In the genomic region with DNA sequence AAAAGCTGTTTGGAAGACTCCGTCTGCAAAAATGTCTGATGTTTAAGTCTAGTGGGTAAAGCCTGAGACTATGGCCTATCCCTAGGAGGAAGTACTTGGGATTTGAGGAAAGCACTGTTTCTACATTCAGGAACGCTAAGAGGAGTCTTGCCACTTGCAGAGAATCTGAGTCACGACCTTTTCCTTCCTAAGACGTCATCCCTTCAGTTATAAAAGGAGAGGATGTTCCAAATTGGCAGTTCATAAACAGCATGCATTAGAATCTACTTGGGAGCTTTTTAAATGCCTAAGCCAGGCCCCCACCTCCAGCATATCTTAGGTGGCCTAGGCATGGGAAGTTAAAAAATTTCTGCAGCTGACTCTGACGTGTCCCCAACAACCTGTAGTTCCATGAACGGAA, we compare ENCODE assay signal across 16 cellular contexts.
"Had no signal": no experiment of that assay in that cellular context is flagged by ENCODE, and none has a peak within 500 bp of the region (broad histone marks: within the 10 kb centered on the region; RNA-seq: fewer than 3 reads in every experiment).

No MANE protein-coding gene starts in this region.

- H3K36me3 Mint-ChIP-seq: memory B cell, T-cell had no signal

- ATAC-seq: T-cell had no signal

- H3K4me3 ChIP-seq: coronary artery, heart left ventricle, left ventricle myocardium inferior, skin epidermis, thyroid gland, uterus had no signal

- H3K9me3 Mint-ChIP-seq: activated T-helper 1 cell treated with anti-CD3 and anti-CD28 coated beads, Interleukin-12 subunit alpha, Interleukin-12 subunit beta, Interleukin-2, Interleukin-4 antibody, amounts not matched to agents 30 ng/mL and 10 ng/mL and 1 ng/mL, durations not matched to agents 14 hours and 24 hours and 36 hours; T-cell had no signal

- H3K27ac ChIP-seq: epithelial cell of prostate, foreskin keratinocyte, heart left ventricle, left ventricle myocardium inferior, skin epidermis, thyroid gland, uterus, WERI-Rb-1 had no signal

- H3K4me3 Mint-ChIP-seq: activated T-helper 1 cell treated with anti-CD3 and anti-CD28 coated beads, Interleukin-12 subunit alpha, Interleukin-12 subunit beta, Interleukin-2, Interleukin-4 antibody, amounts not matched to agents 30 ng/mL and 10 ng/mL and 1 ng/mL, durations not matched to agents 14 hours and 24 hours and 36 hours; memory B cell; T-cell had no signal

- DNase-seq: activated CD4-positive, alpha-beta T cell treated with anti-CD3 and anti-CD28 coated beads for 48 hours; activated naive CD4-positive, alpha-beta T cell; caudate nucleus; effector CD8-positive, alpha-beta T cell; heart left ventricle; left ventricle myocardium inferior; T-cell; thyroid gland; uterus; WERI-Rb-1 had no signal

- H3K27ac Mint-ChIP-seq: activated T-helper 1 cell treated with anti-CD3 and anti-CD28 coated beads, Interleukin-12 subunit alpha, Interleukin-12 subunit beta, Interleukin-2, Interleukin-4 antibody, amounts not matched to agents 30 ng/mL and 10 ng/mL and 1 ng/mL, durations not matched to agents 14 hours and 24 hours and 36 hours; memory B cell; T-cell had no signal

- H3K27me3 ChIP-seq: heart left ventricle, thyroid gland, uterus had no signal

- H3K36me3 ChIP-seq: heart left ventricle, left ventricle myocardium inferior, thyroid gland, uterus, WERI-Rb-1 had no signal

- H3K4me1 Mint-ChIP-seq: memory B cell, T-cell had no signal

- H3K4me1 ChIP-seq: foreskin keratinocyte, thyroid gland had no signal
